24 cellular contexts compared by ENCODE assay signal in genomic region chr10:22460531-22461403, GRCh38.
"Had no signal": no experiment of that assay in that cellular context is flagged by ENCODE, and none has a peak within 500 bp of the region (broad histone marks: within the 10 kb centered on the region; RNA-seq: fewer than 3 reads in every experiment).

No MANE protein-coding gene starts in this region.

- H3K4me3 Mint-ChIP-seq: mesothelial cell of epicardium; naive thymus-derived CD4-positive, alpha-beta T cell had no signal

- H3K27me3 ChIP-seq: dorsolateral prefrontal cortex, esophagus muscularis mucosa, gastroesophageal sphincter, left lung had no signal

- H3K9me3 Mint-ChIP-seq: mesothelial cell of epicardium had no signal

- FAIRE-seq: endothelial cell of umbilical vein, frontal cortex, islet of Langerhans, keratinocyte had no signal

- ATAC-seq: foreskin keratinocyte; gastroesophageal sphincter; heart right ventricle; left cardiac atrium; left lung; left ventricle myocardium superior; lower lobe of right lung; mucosa of descending colon; naive thymus-derived CD4-positive, alpha-beta T cell had no signal

- H3K27ac Mint-ChIP-seq: mesothelial cell of epicardium; naive thymus-derived CD4-positive, alpha-beta T cell had no signal

- H3K36me3 Mint-ChIP-seq: mesothelial cell of epicardium had no signal

- H3K4me1 ChIP-seq: esophagus muscularis mucosa, foreskin keratinocyte, gastroesophageal sphincter, heart right ventricle, left lung, lower lobe of right lung had no signal

- H3K4me3 ChIP-seq: coronary artery, dorsolateral prefrontal cortex, esophagus muscularis mucosa, gastroesophageal sphincter, heart right ventricle, left lung, lower lobe of right lung, mucosa of descending colon had no signal

- H3K27ac ChIP-seq: coronary artery, dorsolateral prefrontal cortex, esophagus muscularis mucosa, foreskin keratinocyte, gastroesophageal sphincter, heart right ventricle, left lung, lower lobe of right lung had no signal

- H3K36me3 ChIP-seq: esophagus muscularis mucosa, gastroesophageal sphincter, heart right ventricle, left lung, lower lobe of right lung had no signal

- H3K9me3 ChIP-seq: esophagus muscularis mucosa, gastroesophageal sphincter, heart right ventricle, left lung, lower lobe of right lung, mucosa of descending colon had no signal

- DNase-seq: dermis blood vessel endothelial cell; dorsolateral prefrontal cortex; effector CD4-positive, alpha-beta T cell; effector memory CD4-positive, alpha-beta T cell; foreskin keratinocyte; glutamatergic neuron; head of caudate nucleus; heart right ventricle; hippocampal formation; left cardiac atrium; left lung; left ventricle myocardium superior; lower lobe of right lung; mesenchymal stem cell; mucosa of descending colon; naive thymus-derived CD4-positive, alpha-beta T cell had no signal
